ENCODE assay signal across 8 cellular contexts in the genomic region with DNA sequence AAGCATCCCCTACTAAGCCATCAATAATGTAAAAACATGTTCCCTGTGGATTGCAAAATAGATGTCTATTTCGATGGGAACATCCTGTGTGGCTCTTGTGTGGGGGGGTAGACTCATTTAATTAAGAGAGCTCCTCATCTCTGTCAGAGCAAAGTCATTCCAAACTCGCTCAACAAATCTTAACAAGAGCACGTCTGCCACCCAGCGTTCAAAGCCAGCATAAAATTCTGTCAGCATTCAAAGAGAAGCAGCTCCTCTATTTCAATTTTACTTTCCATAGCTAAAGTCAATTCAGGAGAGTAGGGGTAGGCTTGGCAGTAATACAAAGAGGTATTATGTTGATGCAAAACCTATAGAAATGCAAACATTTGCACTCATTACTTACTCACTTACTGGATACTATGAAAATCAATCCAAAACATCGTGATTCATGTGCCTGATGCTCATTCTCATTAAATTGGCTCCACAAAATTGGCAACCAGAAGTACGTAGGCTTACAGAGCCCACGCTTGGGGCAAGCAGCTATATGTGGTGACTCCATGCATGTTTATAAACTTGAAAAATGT.
DNase-seq lines count a peak whose midpoint lies in the region; ATAC-seq and TF ChIP-seq lines count a peak whose summit lies in the region.

No MANE protein-coding gene starts in this region.

- H3K36me3 Mint-ChIP-seq in activated T-cell treated with anti-CD3 and anti-CD28 coated beads, Interleukin-2, amount 50 U/mL, for 72 hours (ENCODE audit: insufficient read depth in 2 of 2): no peaks in the 10 kb centered on the region

- peak; percentile 69 for ATAC-seq in HG02870 (IDR thresholded peaks at IDR 0.05; ENCODE audit: unreplicated experiment)
- ATAC-seq in activated T-cell treated with anti-CD3 and anti-CD28 coated beads, Interleukin-2, amount 50 U/mL, for 72 hours (replicated peaks in 1 of 2): peak in 1 of 2 donors; percentile 28
- ATAC-seq in psoas muscle: no peak

- intact Hi-C loops in head of caudate nucleus (cut with DNase I): no loop called here
- intact Hi-C loops in psoas muscle (cut with DNase I): loop anchor here (10.0 kb wide), 2 partner anchors 808 to 818 kb away; no protein-coding TSS in a partner anchor

- no peaks in the 10 kb centered on the region for H3K36me3 ChIP-seq in psoas muscle (ENCODE audit: insufficient read depth in 1 of 2, low read depth in 1 of 2)

- no peak overlapping the region for H3K4me3 Mint-ChIP-seq in activated T-cell treated with anti-CD3 and anti-CD28 coated beads, Interleukin-2, amount 50 U/mL, for 72 hours

- H3K4me1 ChIP-seq in psoas muscle: no peaks in the 10 kb centered on the region

- no peaks in the 10 kb centered on the region for H3K9me3 Mint-ChIP-seq in activated T-cell treated with anti-CD3 and anti-CD28 coated beads, Interleukin-2, amount 50 U/mL, for 72 hours

- no peak overlapping the region for H3K27ac ChIP-seq in psoas muscle

- 28 to 30% (median 29%) methylated on average over 7 of the region's 7 CpGs for WGBS in psoas muscle, 3 donors

- peak; percentile 38 to 44 for DNase-seq in NCI-H524 (lab: John Stamatoyannopoulos, UW)
- DNase-seq in NCI-H524 treated with DMSO at 0.1 percent for 48 hours (lab: John Stamatoyannopoulos, UW): no peak
- DNase-seq in NCI-H82 treated with DMSO at 0.1 percent for 48 hours (lab: John Stamatoyannopoulos, UW; ENCODE audit: unreplicated experiment): peak; percentile 10
- peak; percentile 35 to 46 for DNase-seq in activated T-cell treated with anti-CD3 and anti-CD28 coated beads, Interleukin-2, amount 50 U/mL, for 72 hours
- peak; percentile 34 to 87 (median 75) for DNase-seq in head of caudate nucleus
- no peak for DNase-seq in psoas muscle
- no peak for DNase-seq in GF-D8 (lab: John Stamatoyannopoulos, UW)

- no peak overlapping the region for H3K4me3 ChIP-seq in psoas muscle

- H3K27me3 ChIP-seq in psoas muscle (ENCODE audit: insufficient read depth in 3 of 3, low read length in 2 of 3): peaks cover 0 to 2% (median 0%) of the 10 kb centered on the region in 3 donors

- H3K27me3 Mint-ChIP-seq in activated T-cell treated with anti-CD3 and anti-CD28 coated beads, Interleukin-2, amount 50 U/mL, for 72 hours (ENCODE audit: low read depth): peaks cover 47% of the 10 kb centered on the region

- no peak overlapping the region for H3K27ac Mint-ChIP-seq in activated T-cell treated with anti-CD3 and anti-CD28 coated beads, Interleukin-2, amount 50 U/mL, for 72 hours

- no peaks in the 10 kb centered on the region for H3K9me3 ChIP-seq in psoas muscle

- peak; percentile 59 for TF ChIP-seq CTCF in psoas muscle (IDR thresholded peaks at IDR 0.05)

- H3K4me1 Mint-ChIP-seq in activated T-cell treated with anti-CD3 and anti-CD28 coated beads, Interleukin-2, amount 50 U/mL, for 72 hours (ENCODE audit: low read depth): no peaks in the 10 kb centered on the region

Comparison
In these comparisons a context has a peak if more than half of its experiments do, and no peak if none do; other contexts are left out.
1. DNase-seq: peak in NCI-H524 (2 of 2), NCI-H82 treated with DMSO at 0.1 percent for 48 hours (single experiment), activated T-cell treated with anti-CD3 and anti-CD28 coated beads, Interleukin-2, amount 50 U/mL, for 72 hours (2 of 2) and head of caudate nucleus (42 of 42); none in NCI-H524 treated with DMSO at 0.1 percent for 48 hours (single experiment), psoas muscle (0 of 2) and GF-D8 (single experiment).